23 cellular contexts compared by ENCODE assay signal in the genomic region with DNA sequence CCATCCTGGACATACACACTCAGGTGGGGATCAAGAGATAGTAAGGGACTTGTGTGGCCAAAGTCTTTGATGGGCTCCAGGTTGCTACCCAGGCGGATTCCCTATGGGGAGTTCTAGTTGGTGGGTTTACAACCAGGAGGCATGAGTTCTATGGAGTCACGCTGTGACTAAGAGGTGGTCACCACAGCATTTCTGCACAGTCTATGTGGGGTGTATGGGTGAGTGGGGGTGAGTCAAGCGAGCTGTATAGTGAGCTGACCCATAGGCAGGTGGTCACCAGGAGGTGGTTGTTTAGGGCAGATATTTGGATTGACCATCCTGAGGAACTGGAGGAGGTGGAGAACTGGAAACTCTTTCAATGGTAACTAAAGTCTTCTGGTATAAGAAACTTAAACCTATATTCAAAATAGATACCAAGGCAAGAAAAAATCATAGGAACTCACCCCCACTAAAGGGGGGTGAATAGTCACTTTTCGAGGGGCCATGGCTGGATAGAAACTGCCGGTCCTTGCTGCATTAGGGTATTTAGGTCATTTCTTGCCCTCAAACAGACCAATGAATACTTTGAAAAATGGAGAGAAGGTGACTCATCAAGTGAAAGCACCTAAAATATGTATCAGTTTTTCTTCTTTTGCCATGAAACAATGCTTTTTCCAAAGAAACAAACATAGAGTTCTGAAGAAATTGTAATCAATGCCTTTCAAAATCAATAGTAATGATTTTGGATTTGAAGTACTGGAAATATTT.
DNase-seq lines count a peak whose midpoint lies in the region; ATAC-seq, FAIRE-seq and TF ChIP-seq lines count a peak whose summit lies in the region.
"Had no signal": no experiment of that assay in that cellular context is flagged by ENCODE, and none has a peak within 500 bp of the region (broad histone marks: within the 10 kb centered on the region; RNA-seq: fewer than 3 reads in every experiment).

No MANE protein-coding gene starts in this region.

- intact Hi-C loops in activated CD4-positive, alpha-beta memory T cell treated with anti-CD3 and anti-CD28 coated beads for 36 hours (cut with micrococcal nuclease), result no loop called here

- POLR2A ChIA-PET in activated CD4-positive, alpha-beta memory T cell treated with anti-CD3 and anti-CD28 coated beads for 36 hours (lab: Charles Lee), result no interaction called here

- peaks cover 9% of the 10 kb centered on the region for H3K4me1 Mint-ChIP-seq in activated CD4-positive, alpha-beta memory T cell treated with anti-CD3 and anti-CD28 coated beads for 36 hours (ENCODE audit: low read depth)

- no peak overlapping the region for H3K4me3 ChIP-seq in GM12865 (ENCODE audit: low read depth, low read length)
- H3K4me3 ChIP-seq in KMS-11 (IDR thresholded peaks at IDR 0.05; ENCODE audit: insufficient read depth, low read depth, low read length), result no peak overlapping the region
- no peak overlapping the region for H3K4me3 ChIP-seq in osteoblast (ENCODE audit: insufficient read depth, low read length)
- H3K4me3 ChIP-seq: BLaER1 treated with 17β-estradiol and CSF1 and Interleukin-3, amounts not matched to agents 10 nM and 100 nM; SK-N-MC had no signal

- H3K36me3 Mint-ChIP-seq in activated CD4-positive, alpha-beta memory T cell treated with anti-CD3 and anti-CD28 coated beads for 36 hours, result no peaks in the 10 kb centered on the region

- no peak for TF ChIP-seq CTCF in GM12865 (IDR thresholded peaks at IDR 0.05; ENCODE audit: insufficient read depth, low read depth, low read length, missing control alignments)
- no peak for TF ChIP-seq CTCF in KMS-11 (conservative IDR thresholded peaks at IDR 0.05; ENCODE audit: low read depth, low read length)
- TF ChIP-seq CTCF in osteoblast (IDR thresholded peaks at IDR 0.05; ENCODE audit: extremely low read depth, low read depth, low read length), result no peak

- H3K9ac ChIP-seq in KMS-11, result no peak overlapping the region
- H3K9ac ChIP-seq: BLaER1 treated with 17β-estradiol and CSF1 and Interleukin-3, amounts not matched to agents 10 nM and 100 nM had no signal

- H3K36me3 ChIP-seq in KMS-11 (ENCODE audit: insufficient read depth) (no peaks in the 10 kb centered on the region), osteoblast (ENCODE audit: insufficient read depth, low read length) (no peaks in the 10 kb centered on the region)
- H3K36me3 ChIP-seq: BLaER1 treated with 17β-estradiol and CSF1 and Interleukin-3, amounts not matched to agents 10 nM and 100 nM had no signal

- H4K20me1 ChIP-seq in KMS-11 (ENCODE audit: insufficient read depth) (no peaks in the 10 kb centered on the region), osteoblast (ENCODE audit: insufficient read depth, low read length) (no peaks in the 10 kb centered on the region)
- H4K20me1 ChIP-seq: BLaER1 treated with 17β-estradiol and CSF1 and Interleukin-3, amounts not matched to agents 10 nM and 100 nM had no signal

- no peaks in the 10 kb centered on the region for H3K9me3 Mint-ChIP-seq in activated CD4-positive, alpha-beta memory T cell treated with anti-CD3 and anti-CD28 coated beads for 36 hours
- H3K9me3 Mint-ChIP-seq: CD4-positive, alpha-beta T cell had no signal

- H3K27ac Mint-ChIP-seq in activated CD4-positive, alpha-beta memory T cell treated with anti-CD3 and anti-CD28 coated beads for 36 hours, result no peak overlapping the region
- H3K27ac Mint-ChIP-seq: CD4-positive, alpha-beta T cell had no signal

- H3K4me1 ChIP-seq in KMS-11 (ENCODE audit: low read depth, poor library complexity, severe bottlenecking) (peaks cover 18% of the 10 kb centered on the region), osteoblast (ENCODE audit: insufficient read depth, low read length) (no peaks in the 10 kb centered on the region)

- ATAC-seq in GM21619 (IDR thresholded peaks at IDR 0.05; ENCODE audit: unreplicated experiment), result peak; percentile 24
- no peak for ATAC-seq in GM19324 (IDR thresholded peaks at IDR 0.05; ENCODE audit: low FRiP score, unreplicated experiment)
- ATAC-seq: HCT116, Panc1 had no signal

- H3K27ac ChIP-seq in KMS-11, result peak overlapping the region; percentile 7; the same call in 1 of the 2 replicates
- H3K27ac ChIP-seq in osteoblast (ENCODE audit: low read depth, low read length), result no peak overlapping the region
- H3K27ac ChIP-seq: BLaER1 treated with 17β-estradiol and CSF1 and Interleukin-3, amounts not matched to agents 10 nM and 100 nM; SK-N-MC had no signal

- FAIRE-seq in H54 (lab: Jason Lieb, UNC), result no peak
- FAIRE-seq: A204.1, D721Med, H1 had no signal

- H3K9me3 ChIP-seq in osteoblast (ENCODE audit: low read depth, low read length), result no peaks in the 10 kb centered on the region

- peak; percentile 32 for DNase-seq in GM12865 (ENCODE audit: low read depth)
- DNase-seq in osteoblast (ENCODE audit: insufficient read length, low spot score, missing footprints), result peak; percentile 17
- no peak for DNase-seq in H54 (ENCODE audit: insufficient read length, low spot score)
- DNase-seq in activated CD4-positive, alpha-beta memory T cell treated with anti-CD3 and anti-CD28 coated beads for 36 hours, result no peak
- DNase-seq: AML-193; CD4-positive, alpha-beta T cell; KG1; MM.1S; NCI-H1417; NCI-H1694; NCI-H2029 treated with DMSO at 0.1 percent for 48 hours; NCI-H526 treated with DMSO at 0.1 percent for 48 hours; SHP77 treated with DMSO at 0.1 percent for 48 hours had no signal

- H3K27me3 Mint-ChIP-seq in activated CD4-positive, alpha-beta memory T cell treated with anti-CD3 and anti-CD28 coated beads for 36 hours, result peaks cover 12% of the 10 kb centered on the region

- H3K79me2 ChIP-seq in KMS-11 (ENCODE audit: insufficient read depth, low read depth), result no peaks in the 10 kb centered on the region
- H3K79me2 ChIP-seq in osteoblast (ENCODE audit: insufficient read depth, low read length), result no peaks in the 10 kb centered on the region

- H2AFZ ChIP-seq in KMS-11 (ENCODE audit: low read depth) (peak overlapping the region; percentile 35), osteoblast (ENCODE audit: low read length) (no peak overlapping the region)

- no peak overlapping the region for H3K4me3 Mint-ChIP-seq in activated CD4-positive, alpha-beta memory T cell treated with anti-CD3 and anti-CD28 coated beads for 36 hours
- H3K4me3 Mint-ChIP-seq: CD4-positive, alpha-beta T cell had no signal

- no peak for TF ChIP-seq POLR2A in H54 (IDR thresholded peaks at IDR 0.05; ENCODE audit: low read depth, low read length)

- no peaks in the 10 kb centered on the region for H3K27me3 ChIP-seq in KMS-11 (ENCODE audit: insufficient read depth, low read depth)
- H3K27me3 ChIP-seq in osteoblast (ENCODE audit: insufficient read depth, low read length), result no peaks in the 10 kb centered on the region
- H3K27me3 ChIP-seq: BLaER1 treated with 17β-estradiol and CSF1 and Interleukin-3, amounts not matched to agents 10 nM and 100 nM had no signal

- H3K4me2 ChIP-seq in KMS-11 (peak overlapping the region; percentile 64), osteoblast (ENCODE audit: insufficient read depth, low read length) (no peak overlapping the region)
- H3K4me2 ChIP-seq: BLaER1 treated with 17β-estradiol and CSF1 and Interleukin-3, amounts not matched to agents 10 nM and 100 nM had no signal

- CTCF ChIA-PET in activated CD4-positive, alpha-beta memory T cell treated with anti-CD3 and anti-CD28 coated beads for 36 hours (lab: Charles Lee), result no interaction called here

Comparison
In these comparisons a context has a peak if more than half of its experiments do, and no peak if none do; other contexts are left out.
1. DNase-seq: peak in GM12865 (single experiment) and osteoblast (single experiment); none in H54 (single experiment) and activated CD4-positive, alpha-beta memory T cell treated with anti-CD3 and anti-CD28 coated beads for 36 hours (single experiment).